12 cellular contexts compared by ENCODE assay signal in the genomic region with DNA sequence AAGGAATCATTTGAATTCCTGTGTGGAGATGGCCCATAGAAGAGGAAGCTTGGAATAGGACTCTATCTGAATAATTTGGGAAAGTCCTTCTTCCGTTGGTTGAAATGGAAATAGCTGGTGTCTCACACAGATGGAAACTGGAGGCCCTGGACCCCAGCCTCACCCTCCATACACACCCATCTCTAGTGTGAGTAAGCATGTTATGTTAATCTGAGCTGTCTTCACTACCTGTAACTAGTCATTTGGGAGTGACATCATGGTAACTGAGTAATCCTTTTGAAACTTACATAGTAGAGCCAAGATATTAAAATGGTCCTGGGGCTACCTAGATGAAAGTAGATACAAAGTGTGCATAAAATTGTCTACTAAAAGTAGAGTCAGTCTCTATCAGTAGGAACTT.
DNase-seq lines count a peak whose midpoint lies in the region; ATAC-seq and TF ChIP-seq lines count a peak whose summit lies in the region.
"Had no signal": no experiment of that assay in that cellular context is flagged by ENCODE, and none has a peak within 500 bp of the region (broad histone marks: within the 10 kb centered on the region; RNA-seq: fewer than 3 reads in every experiment).

No MANE protein-coding gene starts in this region.

- TF ChIP-seq CTCF in MCF 10A (IDR thresholded peaks at IDR 0.05; ENCODE audit: unreplicated experiment) (no peak), nephron (IDR thresholded peaks at IDR 0.05; ENCODE audit: unreplicated experiment in 3 of 3) (no peak)

- H3K27ac ChIP-seq in CD4-positive, CD25-positive, alpha-beta regulatory T cell (ENCODE audit: insufficient read depth, low read length, poor library complexity, severe bottlenecking), result no peak overlapping the region
- H3K27ac ChIP-seq in Karpas-422 (ENCODE audit: low read length), result no peak overlapping the region

- peak overlapping the region in 2 of 4 donors; percentile 12 to 64 for H3K4me3 Mint-ChIP-seq in CD4-positive, CD25-positive, alpha-beta regulatory T cell
- H3K4me3 Mint-ChIP-seq in MCF 10A (ENCODE audit: unreplicated experiment) (no peak overlapping the region), nephron (no peak overlapping the region)
- H3K4me3 Mint-ChIP-seq: naive B cell had no signal

- H3K4me2 ChIP-seq in Karpas-422 (ENCODE audit: low read depth, low read length, poor library complexity, severe bottlenecking), result no peak overlapping the region

- H3K36me3 ChIP-seq in CD4-positive, CD25-positive, alpha-beta regulatory T cell (ENCODE audit: control insufficient read depth, insufficient read depth, low read length), result no peaks in the 10 kb centered on the region
- H3K36me3 ChIP-seq in Karpas-422 (ENCODE audit: insufficient read depth, low read length), result no peaks in the 10 kb centered on the region
- H3K36me3 ChIP-seq: cardiac muscle cell had no signal

- H2AFZ ChIP-seq in Karpas-422 (ENCODE audit: low read length), result no peak overlapping the region

- no peaks in the 10 kb centered on the region for H3K9me3 ChIP-seq in CD4-positive, CD25-positive, alpha-beta regulatory T cell (ENCODE audit: control insufficient read depth in 2 of 2, low read length in 2 of 2)
- H3K9me3 ChIP-seq in Karpas-422 (ENCODE audit: low read length), result no peaks in the 10 kb centered on the region

- H3K9me2 ChIP-seq in Karpas-422 (replicated peaks; ENCODE audit: insufficient read depth, low read length), result no peaks in the 10 kb centered on the region

- peaks cover 8% of the 10 kb centered on the region for H3K36me3 Mint-ChIP-seq in CD4-positive, CD25-positive, alpha-beta regulatory T cell
- H3K36me3 Mint-ChIP-seq in MCF 10A (ENCODE audit: insufficient read depth, unreplicated experiment) (peaks cover 2% of the 10 kb centered on the region), nephron (ENCODE audit: low read depth) (no peaks in the 10 kb centered on the region)

- CTCF ChIA-PET in MCF 10A (lab: Yijun Ruan, JAX), result interaction anchor here (1.2 to 3.0 kb wide), 3 partner anchors 11 to 706 kb away, joined by 3 to 9 read pairs (median 3); no protein-coding TSS in a partner anchor

- peak; percentile 39 to 47 for ATAC-seq in CD4-positive, CD25-positive, alpha-beta regulatory T cell (ENCODE audit: low read depth in 2 of 2)

- peak overlapping the region in 1 of 3 donors; percentile 70 for H3K27ac Mint-ChIP-seq in CD4-positive, CD25-positive, alpha-beta regulatory T cell
- peak overlapping the region; percentile 92 for H3K27ac Mint-ChIP-seq in MCF 10A (ENCODE audit: low read depth, unreplicated experiment)
- peak overlapping the region; percentile 59 to 65 (median 65) for H3K27ac Mint-ChIP-seq in nephron
- H3K27ac Mint-ChIP-seq: naive B cell had no signal

- H3K4me1 Mint-ChIP-seq in CD4-positive, CD25-positive, alpha-beta regulatory T cell, result peaks cover 58 to 88% (median 71%) of the 10 kb centered on the region in 4 donors
- H3K4me1 Mint-ChIP-seq in MCF 10A (ENCODE audit: insufficient read depth, unreplicated experiment) (peaks cover 77% of the 10 kb centered on the region), nephron (peaks cover 66% of the 10 kb centered on the region)

- no peak for DNase-seq in CD4-positive, CD25-positive, alpha-beta regulatory T cell
- DNase-seq in LoVo (ENCODE audit: low spot score) (peak; percentile 22), MCF 10A (ENCODE audit: unreplicated experiment) (peak; percentile 62), NCI-H2227 treated with DMSO at 0.1 percent for 48 hours (lab: John Stamatoyannopoulos, UW) (no peak), NCI-H2029 (lab: John Stamatoyannopoulos, UW) (no peak), hippocampal formation (lab: John Stamatoyannopoulos, UW) (no peak), Karpas-422 (no peak)
- DNase-seq: C1 segment of cervical spinal cord, naive B cell, NCI-H1436 treated with DMSO at 0.1 percent for 48 hours had no signal

- H3K79me2 ChIP-seq in Karpas-422 (ENCODE audit: low read length), result no peaks in the 10 kb centered on the region

- POLR2A ChIA-PET in MCF 10A (lab: Yijun Ruan, JAX), result interaction anchor here (0.9 to 8.1 kb wide), 12 partner anchors 7 to 183 kb away, joined by 3 to 191 read pairs (median 8); no protein-coding TSS in a partner anchor

- no peak overlapping the region for H3K9ac ChIP-seq in Karpas-422 (ENCODE audit: low read length)

- peaks cover 38% of the 10 kb centered on the region for H3K4me1 ChIP-seq in CD4-positive, CD25-positive, alpha-beta regulatory T cell (ENCODE audit: control insufficient read depth, insufficient read depth, low read length, poor library complexity, severe bottlenecking)
- no peaks in the 10 kb centered on the region for H3K4me1 ChIP-seq in Karpas-422 (ENCODE audit: low read length)

- H4K20me1 ChIP-seq in Karpas-422 (ENCODE audit: insufficient read depth, low read depth, low read length), result no peaks in the 10 kb centered on the region

- no peaks in the 10 kb centered on the region for H3K9me3 Mint-ChIP-seq in CD4-positive, CD25-positive, alpha-beta regulatory T cell
- H3K9me3 Mint-ChIP-seq in MCF 10A (ENCODE audit: unreplicated experiment) (no peaks in the 10 kb centered on the region), nephron (no peaks in the 10 kb centered on the region)
- H3K9me3 Mint-ChIP-seq: naive B cell had no signal

- no TSS peak for BruUV-seq in MCF 10A (replicated peaks; lab: Mats Ljungman, UMichigan)

- no peaks in the 10 kb centered on the region for H3K27me3 ChIP-seq in CD4-positive, CD25-positive, alpha-beta regulatory T cell (ENCODE audit: control insufficient read depth, insufficient read depth, low read length)
- H3K27me3 ChIP-seq in Karpas-422 (ENCODE audit: low read length), result no peaks in the 10 kb centered on the region
- H3K27me3 ChIP-seq: cardiac muscle cell had no signal

- H3K4me3 ChIP-seq in CD4-positive, CD25-positive, alpha-beta regulatory T cell (ENCODE audit: low read depth, low read length), result peak overlapping the region; percentile 8
- no peak overlapping the region for H3K4me3 ChIP-seq in Karpas-422 (ENCODE audit: low read length)
- H3K4me3 ChIP-seq: cardiac muscle cell had no signal

- intact Hi-C loops in MCF 10A (cut with micrococcal nuclease), result loop anchor here (5.0 kb wide), 1 partner anchor 195 kb away; no protein-coding TSS in a partner anchor

- no peaks in the 10 kb centered on the region for H3K27me3 Mint-ChIP-seq in CD4-positive, CD25-positive, alpha-beta regulatory T cell
- H3K27me3 Mint-ChIP-seq in MCF 10A (ENCODE audit: insufficient read depth, unreplicated experiment), result no peaks in the 10 kb centered on the region
- peaks cover 3% of the 10 kb centered on the region for H3K27me3 Mint-ChIP-seq in nephron (ENCODE audit: low read depth)

Comparison
In these comparisons a context has a peak if more than half of its experiments do, and no peak if none do; other contexts are left out.
1. DNase-seq: peak in LoVo (single experiment) and MCF 10A (single experiment); none in CD4-positive, CD25-positive, alpha-beta regulatory T cell (0 of 3), NCI-H2227 treated with DMSO at 0.1 percent for 48 hours (single experiment), NCI-H2029 (single experiment), hippocampal formation (0 of 2) and Karpas-422 (single experiment).